In the genomic region with DNA sequence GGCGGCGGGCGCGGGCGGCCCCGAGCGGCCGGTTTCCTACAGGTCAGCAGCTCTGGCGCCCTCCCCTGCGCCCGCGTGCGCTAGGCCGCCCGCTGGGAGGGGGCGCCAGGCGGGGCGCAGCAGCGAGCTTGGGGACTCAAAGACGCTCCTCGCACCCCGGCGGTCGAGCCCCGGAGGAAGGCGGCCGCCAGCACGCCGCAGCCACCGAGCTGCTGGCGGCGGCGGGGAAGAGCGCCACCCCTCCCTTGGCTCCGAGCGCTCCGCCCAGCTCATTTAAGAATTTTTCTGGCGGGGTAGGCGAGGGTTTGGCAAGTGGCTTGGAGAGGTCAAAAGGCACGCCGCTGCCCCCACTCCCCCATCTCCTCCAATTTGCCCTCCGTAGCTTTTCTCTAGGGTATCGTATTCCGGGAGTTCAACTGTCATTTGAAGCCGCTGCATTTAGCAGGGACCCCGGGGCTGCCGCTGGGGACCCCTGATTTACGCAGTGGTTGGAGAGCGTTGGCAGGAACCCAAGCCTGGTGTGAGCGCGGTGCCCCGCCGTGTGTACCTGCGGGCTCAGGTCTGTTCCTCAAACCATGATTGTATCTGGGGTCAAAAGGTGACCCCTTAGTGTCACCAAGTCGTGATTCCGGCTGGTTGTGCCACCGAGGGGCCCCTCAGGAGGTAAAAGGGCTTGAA, we compare ENCODE assay signal across 1 cellular context.
TF ChIP-seq lines count a peak whose summit lies in the region.

No MANE protein-coding gene starts in this region.

TF ChIP-seq in K562, 482 proteins besides CTCF, POLR2A, EP300 and RAD21 (continued from another document and continues in another):
- peak; percentile 99 for TF ChIP-seq CCNT2 (IDR thresholded peaks at IDR 0.05; ENCODE audit: borderline replicate concordance, extremely low read depth, insufficient read length, low read depth, low read length)
- peak; percentile 91 for TF ChIP-seq KLF1 (tag; IDR thresholded peaks at IDR 0.05)
- TF ChIP-seq MYC (IDR thresholded peaks at IDR 0.05; ENCODE audit: low read depth, low read length) = peak; percentile 96
- peak; percentile 89 for TF ChIP-seq MYC (CRISPR knock-in tag; IDR thresholded peaks at IDR 0.05; ENCODE audit: borderline replicate concordance, low read depth)
- TF ChIP-seq MEF2A (IDR thresholded peaks at IDR 0.05; ENCODE audit: control insufficient read depth, low read depth, low read length) = 0 out of 2 replicates have a peak, but pooled peaks have one; percentile 5
- TF ChIP-seq ETV5 (CRISPR knock-in tag; IDR thresholded peaks at IDR 0.05; ENCODE audit: low read depth) = peak; percentile 47; the same call in 1 of the 2 replicates
- peak; percentile 66 for TF ChIP-seq TAF1 (IDR thresholded peaks at IDR 0.05; ENCODE audit: control insufficient read depth, extremely low read depth, insufficient read depth, low read length, severe bottlenecking)
- peak; percentile 75 for TF ChIP-seq XRCC5 (IDR thresholded peaks at IDR 0.05; ENCODE audit: low read depth, low read length)
- peak; percentile 94 for TF ChIP-seq CBX1 (IDR thresholded peaks at IDR 0.05; ENCODE audit: low read depth)
- peak; percentile 37; the same call in 1 of the 2 replicates for TF ChIP-seq HCFC1 (IDR thresholded peaks at IDR 0.05; ENCODE audit: low read depth, low read length)
- TF ChIP-seq POLR2AphosphoS5 (IDR thresholded peaks at IDR 0.05; ENCODE audit: control insufficient read depth, insufficient read depth, low read depth, low read length) = peak; percentile 40; the same call in 1 of the 2 replicates
- 0 out of 2 replicates have a peak, but pooled peaks have one; percentile 45 for TF ChIP-seq ZNF431 (CRISPR knock-in tag; IDR thresholded peaks at IDR 0.05)
- peak; percentile 98 for TF ChIP-seq FIP1L1 (IDR thresholded peaks at IDR 0.05; ENCODE audit: low read depth, low read length, poor library complexity, severe bottlenecking)
- peak; percentile 87 for TF ChIP-seq CHD4 (IDR thresholded peaks at IDR 0.05; ENCODE audit: insufficient read depth, insufficient replicate concordance, low read depth, low read length, poor library complexity, severe bottlenecking)
- TF ChIP-seq TEAD1 (CRISPR knock-in tag; IDR thresholded peaks at IDR 0.05) = 0 out of 4 replicates have a peak, but pooled peaks of 1 of the 2 experiments have one; percentile 51
- 0 out of 4 replicates have a peak, but pooled peaks of 1 of the 2 experiments have one; percentile 12 for TF ChIP-seq FOXK2 (conservative IDR thresholded peaks at IDR 0.05 in 1 of 2, IDR thresholded peaks at IDR 0.05 in 1 of 2; ENCODE audit: low read depth in 2 of 2)
- 0 out of 2 replicates have a peak, but pooled peaks have one; percentile 55 for TF ChIP-seq ZNF668 (CRISPR knock-in tag; IDR thresholded peaks at IDR 0.05)
- TF ChIP-seq PTBP1 (IDR thresholded peaks at IDR 0.05; ENCODE audit: low read depth, low read length) = 0 out of 2 replicates have a peak, but pooled peaks have one; percentile 19
- TF ChIP-seq, protein P1, sequence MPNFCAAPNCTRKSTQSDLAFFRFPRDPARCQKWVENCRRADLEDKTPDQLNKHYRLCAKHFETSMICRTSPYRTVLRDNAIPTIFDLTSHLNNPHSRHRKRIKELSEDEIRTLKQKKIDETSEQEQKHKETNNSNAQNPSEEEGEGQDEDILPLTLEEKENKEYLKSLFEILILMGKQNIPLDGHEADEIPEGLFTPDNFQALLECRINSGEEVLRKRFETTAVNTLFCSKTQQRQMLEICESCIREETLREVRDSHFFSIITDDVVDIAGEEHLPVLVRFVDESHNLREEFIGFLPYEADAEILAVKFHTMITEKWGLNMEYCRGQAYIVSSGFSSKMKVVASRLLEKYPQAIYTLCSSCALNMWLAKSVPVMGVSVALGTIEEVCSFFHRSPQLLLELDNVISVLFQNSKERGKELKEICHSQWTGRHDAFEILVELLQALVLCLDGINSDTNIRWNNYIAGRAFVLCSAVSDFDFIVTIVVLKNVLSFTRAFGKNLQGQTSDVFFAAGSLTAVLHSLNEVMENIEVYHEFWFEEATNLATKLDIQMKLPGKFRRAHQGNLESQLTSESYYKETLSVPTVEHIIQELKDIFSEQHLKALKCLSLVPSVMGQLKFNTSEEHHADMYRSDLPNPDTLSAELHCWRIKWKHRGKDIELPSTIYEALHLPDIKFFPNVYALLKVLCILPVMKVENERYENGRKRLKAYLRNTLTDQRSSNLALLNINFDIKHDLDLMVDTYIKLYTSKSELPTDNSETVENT (CRISPR knock-in tag; IDR thresholded peaks at IDR 0.05) = peak; percentile 92; the same call in 1 of the 2 replicates
- TF ChIP-seq, protein P2, sequence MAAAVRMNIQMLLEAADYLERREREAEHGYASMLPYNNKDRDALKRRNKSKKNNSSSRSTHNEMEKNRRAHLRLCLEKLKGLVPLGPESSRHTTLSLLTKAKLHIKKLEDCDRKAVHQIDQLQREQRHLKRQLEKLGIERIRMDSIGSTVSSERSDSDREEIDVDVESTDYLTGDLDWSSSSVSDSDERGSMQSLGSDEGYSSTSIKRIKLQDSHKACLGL (CRISPR knock-in tag; IDR thresholded peaks at IDR 0.05; ENCODE audit: borderline replicate concordance, poor library complexity, severe bottlenecking) = no peak
- TF ChIP-seq, protein P3, sequence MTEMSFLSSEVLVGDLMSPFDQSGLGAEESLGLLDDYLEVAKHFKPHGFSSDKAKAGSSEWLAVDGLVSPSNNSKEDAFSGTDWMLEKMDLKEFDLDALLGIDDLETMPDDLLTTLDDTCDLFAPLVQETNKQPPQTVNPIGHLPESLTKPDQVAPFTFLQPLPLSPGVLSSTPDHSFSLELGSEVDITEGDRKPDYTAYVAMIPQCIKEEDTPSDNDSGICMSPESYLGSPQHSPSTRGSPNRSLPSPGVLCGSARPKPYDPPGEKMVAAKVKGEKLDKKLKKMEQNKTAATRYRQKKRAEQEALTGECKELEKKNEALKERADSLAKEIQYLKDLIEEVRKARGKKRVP (CRISPR knock-in tag; IDR thresholded peaks at IDR 0.05) = 0 out of 2 replicates have a peak, but pooled peaks have one; percentile 40
- 0 out of 4 replicates have a peak, but pooled peaks have one; percentile 5 to 9 for TF ChIP-seq SIN3A (IDR thresholded peaks at IDR 0.05; ENCODE audit: borderline replicate concordance in 2 of 2, control insufficient read depth in 1 of 2, low read depth in 2 of 2, low read length in 2 of 2)
- TF ChIP-seq ZNF24 (IDR thresholded peaks at IDR 0.05) = peak; percentile 72; the same call in 1 of the 2 replicates
- 0 out of 2 replicates have a peak, but pooled peaks have one; percentile 1 for TF ChIP-seq ZC3H4 (CRISPR knock-in tag; IDR thresholded peaks at IDR 0.05; ENCODE audit: borderline replicate concordance)
- TF ChIP-seq MXI1 (IDR thresholded peaks at IDR 0.05; ENCODE audit: low read depth, low read length) = no peak
- peak; percentile 2 for TF ChIP-seq PHB (CRISPR knock-in tag; IDR thresholded peaks at IDR 0.05)
- 0 out of 2 replicates have a peak, but pooled peaks have one; percentile 31 for TF ChIP-seq ZNF384 (IDR thresholded peaks at IDR 0.05; ENCODE audit: low read depth, low read length)
- TF ChIP-seq, protein P4, sequence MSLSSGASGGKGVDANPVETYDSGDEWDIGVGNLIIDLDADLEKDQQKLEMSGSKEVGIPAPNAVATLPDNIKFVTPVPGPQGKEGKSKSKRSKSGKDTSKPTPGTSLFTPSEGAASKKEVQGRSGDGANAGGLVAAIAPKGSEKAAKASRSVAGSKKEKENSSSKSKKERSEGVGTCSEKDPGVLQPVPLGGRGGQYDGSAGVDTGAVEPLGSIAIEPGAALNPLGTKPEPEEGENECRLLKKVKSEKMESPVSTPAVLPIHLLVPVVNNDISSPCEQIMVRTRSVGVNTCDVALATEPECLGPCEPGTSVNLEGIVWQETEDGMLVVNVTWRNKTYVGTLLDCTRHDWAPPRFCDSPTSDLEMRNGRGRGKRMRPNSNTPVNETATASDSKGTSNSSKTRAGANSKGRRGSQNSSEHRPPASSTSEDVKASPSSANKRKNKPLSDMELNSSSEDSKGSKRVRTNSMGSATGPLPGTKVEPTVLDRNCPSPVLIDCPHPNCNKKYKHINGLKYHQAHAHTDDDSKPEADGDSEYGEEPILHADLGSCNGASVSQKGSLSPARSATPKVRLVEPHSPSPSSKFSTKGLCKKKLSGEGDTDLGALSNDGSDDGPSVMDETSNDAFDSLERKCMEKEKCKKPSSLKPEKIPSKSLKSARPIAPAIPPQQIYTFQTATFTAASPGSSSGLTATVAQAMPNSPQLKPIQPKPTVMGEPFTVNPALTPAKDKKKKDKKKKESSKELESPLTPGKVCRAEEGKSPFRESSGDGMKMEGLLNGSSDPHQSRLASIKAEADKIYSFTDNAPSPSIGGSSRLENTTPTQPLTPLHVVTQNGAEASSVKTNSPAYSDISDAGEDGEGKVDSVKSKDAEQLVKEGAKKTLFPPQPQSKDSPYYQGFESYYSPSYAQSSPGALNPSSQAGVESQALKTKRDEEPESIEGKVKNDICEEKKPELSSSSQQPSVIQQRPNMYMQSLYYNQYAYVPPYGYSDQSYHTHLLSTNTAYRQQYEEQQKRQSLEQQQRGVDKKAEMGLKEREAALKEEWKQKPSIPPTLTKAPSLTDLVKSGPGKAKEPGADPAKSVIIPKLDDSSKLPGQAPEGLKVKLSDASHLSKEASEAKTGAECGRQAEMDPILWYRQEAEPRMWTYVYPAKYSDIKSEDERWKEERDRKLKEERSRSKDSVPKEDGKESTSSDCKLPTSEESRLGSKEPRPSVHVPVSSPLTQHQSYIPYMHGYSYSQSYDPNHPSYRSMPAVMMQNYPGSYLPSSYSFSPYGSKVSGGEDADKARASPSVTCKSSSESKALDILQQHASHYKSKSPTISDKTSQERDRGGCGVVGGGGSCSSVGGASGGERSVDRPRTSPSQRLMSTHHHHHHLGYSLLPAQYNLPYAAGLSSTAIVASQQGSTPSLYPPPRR (CRISPR knock-in tag; IDR thresholded peaks at IDR 0.05; ENCODE audit: borderline replicate concordance) = peak; percentile 47; the same call in 1 of the 2 replicates
- TF ChIP-seq, protein P5, sequence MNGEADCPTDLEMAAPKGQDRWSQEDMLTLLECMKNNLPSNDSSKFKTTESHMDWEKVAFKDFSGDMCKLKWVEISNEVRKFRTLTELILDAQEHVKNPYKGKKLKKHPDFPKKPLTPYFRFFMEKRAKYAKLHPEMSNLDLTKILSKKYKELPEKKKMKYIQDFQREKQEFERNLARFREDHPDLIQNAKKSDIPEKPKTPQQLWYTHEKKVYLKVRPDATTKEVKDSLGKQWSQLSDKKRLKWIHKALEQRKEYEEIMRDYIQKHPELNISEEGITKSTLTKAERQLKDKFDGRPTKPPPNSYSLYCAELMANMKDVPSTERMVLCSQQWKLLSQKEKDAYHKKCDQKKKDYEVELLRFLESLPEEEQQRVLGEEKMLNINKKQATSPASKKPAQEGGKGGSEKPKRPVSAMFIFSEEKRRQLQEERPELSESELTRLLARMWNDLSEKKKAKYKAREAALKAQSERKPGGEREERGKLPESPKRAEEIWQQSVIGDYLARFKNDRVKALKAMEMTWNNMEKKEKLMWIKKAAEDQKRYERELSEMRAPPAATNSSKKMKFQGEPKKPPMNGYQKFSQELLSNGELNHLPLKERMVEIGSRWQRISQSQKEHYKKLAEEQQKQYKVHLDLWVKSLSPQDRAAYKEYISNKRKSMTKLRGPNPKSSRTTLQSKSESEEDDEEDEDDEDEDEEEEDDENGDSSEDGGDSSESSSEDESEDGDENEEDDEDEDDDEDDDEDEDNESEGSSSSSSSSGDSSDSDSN (IDR thresholded peaks at IDR 0.05; ENCODE audit: borderline replicate concordance in 1 of 2, low read depth in 2 of 2, low read length in 2 of 2) = peak; percentile 90 to 98
- TF ChIP-seq RBBP5 (IDR thresholded peaks at IDR 0.05; ENCODE audit: borderline replicate concordance, insufficient read depth, low read length, poor library complexity, severe bottlenecking) = peak; percentile 61
- TF ChIP-seq, protein P6, sequence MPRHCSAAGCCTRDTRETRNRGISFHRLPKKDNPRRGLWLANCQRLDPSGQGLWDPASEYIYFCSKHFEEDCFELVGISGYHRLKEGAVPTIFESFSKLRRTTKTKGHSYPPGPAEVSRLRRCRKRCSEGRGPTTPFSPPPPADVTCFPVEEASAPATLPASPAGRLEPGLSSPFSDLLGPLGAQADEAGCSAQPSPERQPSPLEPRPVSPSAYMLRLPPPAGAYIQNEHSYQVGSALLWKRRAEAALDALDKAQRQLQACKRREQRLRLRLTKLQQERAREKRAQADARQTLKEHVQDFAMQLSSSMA (CRISPR knock-in tag; IDR thresholded peaks at IDR 0.05) = peak; percentile 89; the same call in 1 of the 2 replicates
- peak; percentile 97 for TF ChIP-seq CXXC5 (CRISPR knock-in tag; IDR thresholded peaks at IDR 0.05)
- TF ChIP-seq HNRNPL (IDR thresholded peaks at IDR 0.05; ENCODE audit: low read depth, low read length) = peak; percentile 90
- 0 out of 2 replicates have a peak, but pooled peaks have one; percentile 60 for TF ChIP-seq TGIF2 (CRISPR knock-in tag; IDR thresholded peaks at IDR 0.05)
- TF ChIP-seq, protein P7, sequence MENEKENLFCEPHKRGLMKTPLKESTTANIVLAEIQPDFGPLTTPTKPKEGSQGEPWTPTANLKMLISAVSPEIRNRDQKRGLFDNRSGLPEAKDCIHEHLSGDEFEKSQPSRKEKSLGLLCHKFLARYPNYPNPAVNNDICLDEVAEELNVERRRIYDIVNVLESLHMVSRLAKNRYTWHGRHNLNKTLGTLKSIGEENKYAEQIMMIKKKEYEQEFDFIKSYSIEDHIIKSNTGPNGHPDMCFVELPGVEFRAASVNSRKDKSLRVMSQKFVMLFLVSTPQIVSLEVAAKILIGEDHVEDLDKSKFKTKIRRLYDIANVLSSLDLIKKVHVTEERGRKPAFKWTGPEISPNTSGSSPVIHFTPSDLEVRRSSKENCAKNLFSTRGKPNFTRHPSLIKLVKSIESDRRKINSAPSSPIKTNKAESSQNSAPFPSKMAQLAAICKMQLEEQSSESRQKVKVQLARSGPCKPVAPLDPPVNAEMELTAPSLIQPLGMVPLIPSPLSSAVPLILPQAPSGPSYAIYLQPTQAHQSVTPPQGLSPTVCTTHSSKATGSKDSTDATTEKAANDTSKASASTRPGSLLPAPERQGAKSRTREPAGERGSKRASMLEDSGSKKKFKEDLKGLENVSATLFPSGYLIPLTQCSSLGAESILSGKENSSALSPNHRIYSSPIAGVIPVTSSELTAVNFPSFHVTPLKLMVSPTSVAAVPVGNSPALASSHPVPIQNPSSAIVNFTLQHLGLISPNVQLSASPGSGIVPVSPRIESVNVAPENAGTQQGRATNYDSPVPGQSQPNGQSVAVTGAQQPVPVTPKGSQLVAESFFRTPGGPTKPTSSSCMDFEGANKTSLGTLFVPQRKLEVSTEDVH (IDR thresholded peaks at IDR 0.05; ENCODE audit: low read depth, partially characterized antibody) = no peak
- TF ChIP-seq, protein P8, sequence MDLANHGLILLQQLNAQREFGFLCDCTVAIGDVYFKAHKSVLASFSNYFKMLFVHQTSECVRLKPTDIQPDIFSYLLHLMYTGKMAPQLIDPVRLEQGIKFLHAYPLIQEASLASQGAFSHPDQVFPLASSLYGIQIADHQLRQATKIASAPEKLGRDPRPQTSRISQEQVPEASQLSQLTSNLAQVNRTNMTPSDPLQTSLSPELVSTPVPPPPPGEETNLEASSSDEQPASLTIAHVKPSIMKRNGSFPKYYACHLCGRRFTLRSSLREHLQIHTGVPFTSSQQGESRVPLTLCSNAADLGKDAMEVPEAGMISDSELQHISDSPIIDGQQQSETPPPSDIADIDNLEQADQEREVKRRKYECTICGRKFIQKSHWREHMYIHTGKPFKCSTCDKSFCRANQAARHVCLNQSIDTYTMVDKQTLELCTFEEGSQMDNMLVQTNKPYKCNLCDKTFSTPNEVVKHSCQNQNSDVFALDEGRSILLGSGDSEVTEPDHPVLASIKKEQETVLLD (IDR thresholded peaks at IDR 0.05) = peak; percentile 65
- no peak for TF ChIP-seq ATF1 (CRISPR knock-in tag; IDR thresholded peaks at IDR 0.05)
- TF ChIP-seq ATF1 (tag; IDR thresholded peaks at IDR 0.05) = peak; percentile 70; the same call in 1 of the 2 replicates
- no peak for TF ChIP-seq ZNF76 (CRISPR knock-in tag; IDR thresholded peaks at IDR 0.05; ENCODE audit: borderline replicate concordance)
- TF ChIP-seq EP400 (IDR thresholded peaks at IDR 0.05) = no peak
